1 cellular context compared by ENCODE assay signal in the genomic region with DNA sequence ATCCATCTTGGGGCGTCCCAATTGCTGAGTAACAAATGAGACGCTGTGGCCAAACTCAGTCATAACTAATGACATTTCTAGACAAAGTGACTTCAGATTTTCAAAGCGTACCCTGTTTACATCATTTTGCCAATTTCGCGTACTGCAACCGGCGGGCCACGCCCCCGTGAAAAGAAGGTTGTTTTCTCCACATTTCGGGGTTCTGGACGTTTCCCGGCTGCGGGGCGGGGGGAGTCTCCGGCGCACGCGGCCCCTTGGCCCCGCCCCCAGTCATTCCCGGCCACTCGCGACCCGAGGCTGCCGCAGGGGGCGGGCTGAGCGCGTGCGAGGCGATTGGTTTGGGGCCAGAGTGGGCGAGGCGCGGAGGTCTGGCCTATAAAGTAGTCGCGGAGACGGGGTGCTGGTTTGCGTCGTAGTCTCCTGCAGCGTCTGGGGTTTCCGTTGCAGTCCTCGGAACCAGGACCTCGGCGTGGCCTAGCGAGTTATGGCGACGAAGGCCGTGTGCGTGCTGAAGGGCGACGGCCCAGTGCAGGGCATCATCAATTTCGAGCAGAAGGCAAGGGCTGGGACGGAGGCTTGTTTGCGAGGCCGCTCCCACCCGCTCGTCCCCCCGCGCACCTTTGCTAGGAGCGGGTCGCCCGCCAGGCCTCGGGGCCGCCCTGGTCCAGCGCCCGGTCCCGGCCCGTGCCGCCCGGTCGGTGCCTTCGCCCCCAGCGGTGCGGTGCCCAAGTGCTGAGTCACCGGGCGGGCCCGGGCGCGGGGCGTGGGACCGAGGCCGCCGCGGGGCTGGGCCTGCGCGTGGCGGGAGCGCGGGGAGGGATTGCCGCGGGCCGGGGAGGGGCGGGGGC.
TF ChIP-seq lines count a peak whose summit lies in the region.

A gene (plus strand): TSS at position 408 of the 848 bp plus-strand sequence. CDS start 77 bp downstream, at position 485.

TF ChIP-seq in HEK293, 187 proteins besides CTCF, POLR2A, EP300 and RAD21 (continued from another document):
- TF ChIP-seq, protein P1, sequence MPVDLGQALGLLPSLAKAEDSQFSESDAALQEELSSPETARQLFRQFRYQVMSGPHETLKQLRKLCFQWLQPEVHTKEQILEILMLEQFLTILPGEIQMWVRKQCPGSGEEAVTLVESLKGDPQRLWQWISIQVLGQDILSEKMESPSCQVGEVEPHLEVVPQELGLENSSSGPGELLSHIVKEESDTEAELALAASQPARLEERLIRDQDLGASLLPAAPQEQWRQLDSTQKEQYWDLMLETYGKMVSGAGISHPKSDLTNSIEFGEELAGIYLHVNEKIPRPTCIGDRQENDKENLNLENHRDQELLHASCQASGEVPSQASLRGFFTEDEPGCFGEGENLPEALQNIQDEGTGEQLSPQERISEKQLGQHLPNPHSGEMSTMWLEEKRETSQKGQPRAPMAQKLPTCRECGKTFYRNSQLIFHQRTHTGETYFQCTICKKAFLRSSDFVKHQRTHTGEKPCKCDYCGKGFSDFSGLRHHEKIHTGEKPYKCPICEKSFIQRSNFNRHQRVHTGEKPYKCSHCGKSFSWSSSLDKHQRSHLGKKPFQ (tag by site-specific recombination; IDR thresholded peaks at IDR 0.05), result no peak
- TF ChIP-seq ZNF292 (tag by site-specific recombination; IDR thresholded peaks at IDR 0.05; ENCODE audit: borderline replicate concordance, low read depth) (no peak), ZNF37A (tag by site-specific recombination; IDR thresholded peaks at IDR 0.05) (no peak), ZNF658 (tag by site-specific recombination; IDR thresholded peaks at IDR 0.05) (no peak), ZNF701 (tag by site-specific recombination; IDR thresholded peaks at IDR 0.05) (no peak), ZNF558 (tag by site-specific recombination; IDR thresholded peaks at IDR 0.05) (no peak), ZNF776 (tag by site-specific recombination; IDR thresholded peaks at IDR 0.05; ENCODE audit: borderline replicate concordance) (no peak), WT1 (tag by site-specific recombination; IDR thresholded peaks at IDR 0.05) (no peak), ZNF785 (tag by site-specific recombination; IDR thresholded peaks at IDR 0.05) (peak; percentile 89), GLI2 (tag by site-specific recombination; IDR thresholded peaks at IDR 0.05; ENCODE audit: borderline replicate concordance, low read depth) (no peak), ZNF654 (tag by site-specific recombination; IDR thresholded peaks at IDR 0.05; ENCODE audit: low read depth) (no peak), ZNF302 (tag by site-specific recombination; IDR thresholded peaks at IDR 0.05; ENCODE audit: low read depth) (no peak)
- TF ChIP-seq, protein P2, sequence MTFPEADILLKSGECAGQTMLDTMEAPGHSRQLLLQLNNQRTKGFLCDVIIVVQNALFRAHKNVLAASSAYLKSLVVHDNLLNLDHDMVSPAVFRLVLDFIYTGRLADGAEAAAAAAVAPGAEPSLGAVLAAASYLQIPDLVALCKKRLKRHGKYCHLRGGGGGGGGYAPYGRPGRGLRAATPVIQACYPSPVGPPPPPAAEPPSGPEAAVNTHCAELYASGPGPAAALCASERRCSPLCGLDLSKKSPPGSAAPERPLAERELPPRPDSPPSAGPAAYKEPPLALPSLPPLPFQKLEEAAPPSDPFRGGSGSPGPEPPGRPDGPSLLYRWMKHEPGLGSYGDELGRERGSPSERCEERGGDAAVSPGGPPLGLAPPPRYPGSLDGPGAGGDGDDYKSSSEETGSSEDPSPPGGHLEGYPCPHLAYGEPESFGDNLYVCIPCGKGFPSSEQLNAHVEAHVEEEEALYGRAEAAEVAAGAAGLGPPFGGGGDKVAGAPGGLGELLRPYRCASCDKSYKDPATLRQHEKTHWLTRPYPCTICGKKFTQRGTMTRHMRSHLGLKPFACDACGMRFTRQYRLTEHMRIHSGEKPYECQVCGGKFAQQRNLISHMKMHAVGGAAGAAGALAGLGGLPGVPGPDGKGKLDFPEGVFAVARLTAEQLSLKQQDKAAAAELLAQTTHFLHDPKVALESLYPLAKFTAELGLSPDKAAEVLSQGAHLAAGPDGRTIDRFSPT (tag by site-specific recombination; IDR thresholded peaks at IDR 0.05), result no peak
- TF ChIP-seq, protein P3, sequence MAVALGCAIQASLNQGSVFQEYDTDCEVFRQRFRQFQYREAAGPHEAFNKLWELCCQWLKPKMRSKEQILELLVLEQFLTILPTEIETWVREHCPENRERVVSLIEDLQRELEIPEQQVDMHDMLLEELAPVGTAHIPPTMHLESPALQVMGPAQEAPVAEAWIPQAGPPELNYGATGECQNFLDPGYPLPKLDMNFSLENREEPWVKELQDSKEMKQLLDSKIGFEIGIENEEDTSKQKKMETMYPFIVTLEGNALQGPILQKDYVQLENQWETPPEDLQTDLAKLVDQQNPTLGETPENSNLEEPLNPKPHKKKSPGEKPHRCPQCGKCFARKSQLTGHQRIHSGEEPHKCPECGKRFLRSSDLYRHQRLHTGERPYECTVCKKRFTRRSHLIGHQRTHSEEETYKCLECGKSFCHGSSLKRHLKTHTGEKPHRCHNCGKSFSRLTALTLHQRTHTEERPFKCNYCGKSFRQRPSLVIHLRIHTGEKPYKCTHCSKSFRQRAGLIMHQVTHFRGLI (tag by site-specific recombination; IDR thresholded peaks at IDR 0.05), result peak; percentile 16; the same call in 1 of the 2 replicates
- TF ChIP-seq, protein P4, sequence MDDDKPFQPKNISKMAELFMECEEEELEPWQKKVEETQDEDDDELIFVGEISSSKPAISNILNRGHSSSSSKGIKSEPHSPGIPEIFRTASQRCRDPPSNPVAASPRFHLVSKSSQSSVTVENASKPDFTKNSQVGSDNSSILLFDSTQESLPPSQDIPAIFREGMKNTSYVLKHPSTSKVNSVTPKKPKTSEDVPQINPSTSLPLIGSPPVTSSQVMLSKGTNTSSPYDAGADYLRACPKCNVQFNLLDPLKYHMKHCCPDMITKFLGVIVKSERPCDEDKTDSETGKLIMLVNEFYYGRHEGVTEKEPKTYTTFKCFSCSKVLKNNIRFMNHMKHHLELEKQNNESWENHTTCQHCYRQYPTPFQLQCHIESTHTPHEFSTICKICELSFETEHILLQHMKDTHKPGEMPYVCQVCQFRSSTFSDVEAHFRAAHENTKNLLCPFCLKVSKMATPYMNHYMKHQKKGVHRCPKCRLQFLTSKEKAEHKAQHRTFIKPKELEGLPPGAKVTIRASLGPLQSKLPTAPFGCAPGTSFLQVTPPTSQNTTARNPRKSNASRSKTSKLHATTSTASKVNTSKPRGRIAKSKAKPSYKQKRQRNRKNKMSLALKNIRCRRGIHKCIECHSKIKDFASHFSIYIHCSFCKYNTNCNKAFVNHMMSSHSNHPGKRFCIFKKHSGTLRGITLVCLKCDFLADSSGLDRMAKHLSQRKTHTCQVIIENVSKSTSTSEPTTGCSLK (tag by site-specific recombination; IDR thresholded peaks at IDR 0.05), result no peak
- TF ChIP-seq, protein P5, sequence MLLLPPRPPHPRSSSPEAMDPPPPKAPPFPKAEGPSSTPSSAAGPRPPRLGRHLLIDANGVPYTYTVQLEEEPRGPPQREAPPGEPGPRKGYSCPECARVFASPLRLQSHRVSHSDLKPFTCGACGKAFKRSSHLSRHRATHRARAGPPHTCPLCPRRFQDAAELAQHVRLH (tag by site-specific recombination; IDR thresholded peaks at IDR 0.05), result no peak
TF ChIP-seq in HEK293: peak in this region for 63.
